Comparison of ENCODE assay signal across 28 cellular contexts in genomic region chr17:41335747-41336146, GRCh38. TPM values are rescaled to one million over a fixed set of nuclear protein-coding genes. Genes with fewer than 3 reads are reported as not detected.
DNase-seq lines count a peak whose midpoint lies in the region; ATAC-seq and TF ChIP-seq lines count a peak whose summit lies in the region.
"Had no signal": no experiment of that assay in that cellular context is flagged by ENCODE, and none has a peak within 500 bp of the region (broad histone marks: within the 10 kb centered on the region; RNA-seq: fewer than 3 reads in every experiment).

No MANE protein-coding gene starts in this region.

- no peak overlapping the region for H3K4me3 Mint-ChIP-seq in T-helper 2 cell treated with Interferon-gamma antibody and Interleukin-4, amounts not matched to agents 5 μg/mL and 100 μg/mL, for 36 hours
- no peak overlapping the region for H3K4me3 Mint-ChIP-seq in memory B cell
- H3K4me3 Mint-ChIP-seq: H9, HFFc6, IgD-negative memory B cell had no signal

- no peaks in the 10 kb centered on the region for H4K20me1 ChIP-seq in mammary epithelial cell (ENCODE audit: insufficient read depth, low read length)
- H4K20me1 ChIP-seq: BLaER1 treated with 17β-estradiol and CSF1 and Interleukin-3, amounts not matched to agents 10 nM and 100 nM had no signal

- in situ Hi-C loops in mammary epithelial cell (cut with MboI; ENCODE audit: low sequenced_read_pairs in 2 of 2), result no loop called here

- H3K27ac ChIP-seq in breast epithelium (peak overlapping the region; percentile 64 to 66), mammary epithelial cell (ENCODE audit: insufficient read depth, low read depth, low read length) (no peak overlapping the region), Peyer's patch (no peak overlapping the region)
- H3K27ac ChIP-seq: 22Rv1, GM23248 had no signal

- BruUV-seq in mammary epithelial cell (replicated peaks; lab: Mats Ljungman, UMichigan), result no TSS peak

- TF ChIP-seq CTCF in breast epithelium (IDR thresholded peaks at IDR 0.05), result no peak
- TF ChIP-seq CTCF in mammary epithelial cell (conservative IDR thresholded peaks at IDR 0.05 in 1 of 2, IDR thresholded peaks at IDR 0.05 in 1 of 2; ENCODE audit: extremely low read depth in 1 of 2, insufficient read depth in 1 of 2, low read depth in 1 of 2, low read length in 2 of 2), result no peak
- TF ChIP-seq CTCF in Peyer's patch (IDR thresholded peaks at IDR 0.05), result no peak

- no peaks in the 10 kb centered on the region for H3K36me3 ChIP-seq in breast epithelium
- H3K36me3 ChIP-seq in mammary epithelial cell (ENCODE audit: insufficient read depth, low read length), result no peaks in the 10 kb centered on the region
- H3K36me3 ChIP-seq in Peyer's patch, result no peaks in the 10 kb centered on the region
- H3K36me3 ChIP-seq: BLaER1 treated with 17β-estradiol and CSF1 and Interleukin-3, amounts not matched to agents 10 nM and 100 nM had no signal

- no peak for DNase-seq in T-helper 2 cell treated with Interferon-gamma antibody and Interleukin-4, amounts not matched to agents 5 μg/mL and 100 μg/mL, for 36 hours (ENCODE audit: low spot score)
- DNase-seq in T-helper 2 cell (no peak), breast epithelium (ENCODE audit: low spot score in 2 of 2) (no peak), mammary epithelial cell (no peak), memory B cell (ENCODE audit: low spot score in 2 of 2) (no peak), AG08395 (ENCODE audit: low spot score) (no peak), cerebellum (ENCODE audit: low spot score) (no peak), Peyer's patch (no peak)
- DNase-seq: ACHN; DMS79 treated with DMSO at 0.1 percent for 48 hours; GM23248; H9; HFFc6; Karpas-422; MV-4-11; NCI-H1105 treated with DMSO at 0.1 percent for 48 hours; NCI-H1694; NCI-H2081; NCI-H2171; NCI-H345; NCI-H524; NCI-H774; NK-92 treated with Interleukin-12 subunit alpha and Interleukin-12 subunit beta, amount 100 ng/mL, for 24 hours had no signal

- H3K9me3 Mint-ChIP-seq in T-helper 2 cell treated with Interferon-gamma antibody and Interleukin-4, amounts not matched to agents 5 μg/mL and 100 μg/mL, for 36 hours, result no peaks in the 10 kb centered on the region
- no peaks in the 10 kb centered on the region for H3K9me3 Mint-ChIP-seq in memory B cell
- H3K9me3 Mint-ChIP-seq: H9, HFFc6, IgD-negative memory B cell had no signal

- WGBS in mammary epithelial cell (ENCODE audit: low coverage, missing lambda C conversion rate), result no CpG with 5 or more reads among the region's 1 CpG

- H3K27me3 ChIP-seq in breast epithelium (no peaks in the 10 kb centered on the region), mammary epithelial cell (ENCODE audit: insufficient read depth, low read length) (no peaks in the 10 kb centered on the region), Peyer's patch (no peaks in the 10 kb centered on the region)
- H3K27me3 ChIP-seq: BLaER1 treated with 17β-estradiol and CSF1 and Interleukin-3, amounts not matched to agents 10 nM and 100 nM had no signal

- CTCF ChIA-PET in mammary epithelial cell (lab: Charles Lee; ENCODE audit: low non-redundant PET), result interaction anchor here (0.8 kb wide), 1 partner anchor 14 kb away, joined by 4 read pairs; no protein-coding TSS in a partner anchor

- peaks cover 22% of the 10 kb centered on the region for H3K4me1 Mint-ChIP-seq in T-helper 2 cell treated with Interferon-gamma antibody and Interleukin-4, amounts not matched to agents 5 μg/mL and 100 μg/mL, for 36 hours (ENCODE audit: low read depth)
- H3K4me1 Mint-ChIP-seq in memory B cell, result peaks cover 18% of the 10 kb centered on the region

- H2AFZ ChIP-seq in mammary epithelial cell (ENCODE audit: low read depth, low read length), result no peak overlapping the region
- H2AFZ ChIP-seq: GM23248 had no signal

- intact Hi-C loops in breast epithelium (cut with DNase I; ENCODE audit: low total_unique reads), result no loop called here
- intact Hi-C loops in mammary epithelial cell (cut with micrococcal nuclease), result no loop called here

- dilution Hi-C loops in mammary epithelial cell (cut with HindIII; ENCODE audit: low sequenced_read_pairs), result no loop called here

- no peaks in the 10 kb centered on the region for H3K36me3 Mint-ChIP-seq in T-helper 2 cell treated with Interferon-gamma antibody and Interleukin-4, amounts not matched to agents 5 μg/mL and 100 μg/mL, for 36 hours (ENCODE audit: low read depth)
- no peaks in the 10 kb centered on the region for H3K36me3 Mint-ChIP-seq in memory B cell
- H3K36me3 Mint-ChIP-seq: IgD-negative memory B cell had no signal

- TF ChIP-seq POLR2A in breast epithelium (IDR thresholded peaks at IDR 0.05) (no peak), Peyer's patch (IDR thresholded peaks at IDR 0.05) (no peak)

- H3K9ac ChIP-seq in mammary epithelial cell (ENCODE audit: insufficient read depth, low read length), result no peak overlapping the region
- H3K9ac ChIP-seq: BLaER1 treated with 17β-estradiol and CSF1 and Interleukin-3, amounts not matched to agents 10 nM and 100 nM; GM23248 had no signal

- no peaks in the 10 kb centered on the region for H3K79me2 ChIP-seq in mammary epithelial cell (ENCODE audit: insufficient read depth, low read length)

- peaks cover 20% of the 10 kb centered on the region for H3K27me3 Mint-ChIP-seq in T-helper 2 cell treated with Interferon-gamma antibody and Interleukin-4, amounts not matched to agents 5 μg/mL and 100 μg/mL, for 36 hours (ENCODE audit: low read depth)
- H3K27me3 Mint-ChIP-seq in memory B cell, result peaks cover 9% of the 10 kb centered on the region

- no peak for ATAC-seq in memory B cell (ENCODE audit: low read depth)
- ATAC-seq: Panc1 had no signal

- no peaks in the 10 kb centered on the region for H3K9me3 ChIP-seq in breast epithelium
- no peaks in the 10 kb centered on the region for H3K9me3 ChIP-seq in mammary epithelial cell (replicated peaks; ENCODE audit: insufficient read depth, low read length)
- H3K9me3 ChIP-seq in Peyer's patch, result no peaks in the 10 kb centered on the region

- peak overlapping the region; percentile 40 for H3K27ac Mint-ChIP-seq in T-helper 2 cell treated with Interferon-gamma antibody and Interleukin-4, amounts not matched to agents 5 μg/mL and 100 μg/mL, for 36 hours
- H3K27ac Mint-ChIP-seq in memory B cell, result peak overlapping the region; percentile 6
- H3K27ac Mint-ChIP-seq: H9, HFFc6, IgD-negative memory B cell had no signal

- H3K4me1 ChIP-seq in breast epithelium, result peaks cover 0 to 7% of the 10 kb centered on the region in 2 donors
- peaks cover 15% of the 10 kb centered on the region for H3K4me1 ChIP-seq in mammary epithelial cell (ENCODE audit: insufficient read depth, low read length)
- H3K4me1 ChIP-seq in Peyer's patch, result no peaks in the 10 kb centered on the region

- H3K4me3 ChIP-seq in breast epithelium (no peak overlapping the region), mammary epithelial cell (replicated peaks in 1 of 3; ENCODE audit: insufficient read depth in 1 of 3, low read depth in 2 of 3, low read length in 3 of 3) (no peak overlapping the region), Peyer's patch (no peak overlapping the region)
- H3K4me3 ChIP-seq: BLaER1 treated with 17β-estradiol and CSF1 and Interleukin-3, amounts not matched to agents 10 nM and 100 nM; GM23248 had no signal

- no peak overlapping the region for H3K4me2 ChIP-seq in mammary epithelial cell (ENCODE audit: insufficient read depth, low read depth, low read length)

RNA-seq across cellular contexts. Expression of gene KRT33A, which starts 14.9 kb away (rescaled TPM):
- not detected for total RNA-seq in breast epithelium
- not detected for total RNA-seq in mammary epithelial cell
- not detected for polyA plus RNA-seq in mammary epithelial cell
- polyA minus RNA-seq in mammary epithelial cell, result not detected
- not detected for total RNA-seq in cerebellum
- not detected for total RNA-seq in Peyer's patch
- total RNA-seq: GM23248, H9, HFFc6 had no signal
- polyA plus RNA-seq: GM23248, IgD-negative memory B cell had no signal

RNA-seq across cellular contexts. Expression of gene KRTAP17-1, which starts 20.2 kb away (rescaled TPM):
- total RNA-seq in breast epithelium (not detected), mammary epithelial cell (not detected), cerebellum (not detected), Peyer's patch (not detected)
- polyA plus RNA-seq in mammary epithelial cell, result not detected
- polyA minus RNA-seq in mammary epithelial cell, result not detected
- total RNA-seq: GM23248, H9, HFFc6, M059J had no signal
- polyA plus RNA-seq: GM23248, IgD-negative memory B cell had no signal

RNA-seq across cellular contexts. Expression of gene KRTAP16-1, which starts 26.6 kb away (rescaled TPM):
- total RNA-seq in breast epithelium, result not detected
- not detected for total RNA-seq in mammary epithelial cell
- not detected for polyA plus RNA-seq in mammary epithelial cell
- polyA minus RNA-seq in mammary epithelial cell, result not detected
- total RNA-seq in cerebellum, result not detected
- not detected for total RNA-seq in Peyer's patch
- total RNA-seq: GM23248, H9, HFFc6, M059J had no signal
- polyA plus RNA-seq: GM23248, IgD-negative memory B cell had no signal

RNA-seq across cellular contexts. Expression of gene KRTAP29-1, which starts 33.1 kb away (rescaled TPM):
- not detected for total RNA-seq in breast epithelium
- total RNA-seq in mammary epithelial cell, result under 1 TPM in 1 of 2 donors, not detected in 1; 0.17 TPM
- polyA plus RNA-seq in mammary epithelial cell, result not detected
- not detected for polyA minus RNA-seq in mammary epithelial cell
- total RNA-seq in cerebellum, result not detected
- not detected for total RNA-seq in Peyer's patch
- total RNA-seq: GM23248, H9, HFFc6, M059J had no signal
- polyA plus RNA-seq: GM23248, IgD-negative memory B cell had no signal

RNA-seq across cellular contexts. Expression of gene KRT33B, which starts 33.9 kb away (rescaled TPM):
- not detected for total RNA-seq in breast epithelium
- total RNA-seq in mammary epithelial cell, result under 1 TPM in 1 of 2 donors, not detected in 1; 0.17 TPM
- 0.06 TPM for polyA plus RNA-seq in mammary epithelial cell
- not detected for polyA minus RNA-seq in mammary epithelial cell
- total RNA-seq in cerebellum, result not detected
- total RNA-seq in Peyer's patch, result not detected
- total RNA-seq: H9 had no signal
- polyA plus RNA-seq: IgD-negative memory B cell had no signal

Comparison
In these comparisons a context has a peak if more than half of its experiments do, and no peak if none do; other contexts are left out.
1. H3K27ac ChIP-seq: peak in breast epithelium (2 of 2); none in mammary epithelial cell (single experiment) and Peyer's patch (0 of 4).